In genomic region chr20:5749512-5750490, GRCh38 we compare ENCODE assay signal across 8 cellular contexts. TPM values are rescaled to one million over a fixed set of nuclear protein-coding genes. Genes with fewer than 3 reads are reported as not detected.
DNase-seq lines count a peak whose midpoint lies in the region; ATAC-seq and TF ChIP-seq lines count a peak whose summit lies in the region.

Gene SHLD1 (plus strand): TSS chr20:5750401. CDS start chr20:5772866, 22,465 bp downstream.

- peak within 1 kb of the TSS; percentile 91 for H3K4me2 ChIP-seq in trophoblast cell (ENCODE audit: low read length)

- TF ChIP-seq CTCF in GM10266 (IDR thresholded peaks at IDR 0.05; ENCODE audit: control insufficient read depth, insufficient read depth, low read depth, missing control alignments), result no peak
- no peak for TF ChIP-seq CTCF in transverse colon (IDR thresholded peaks at IDR 0.05)

- no peak within 1 kb of the TSS for H2BK12ac ChIP-seq in trophoblast cell (ENCODE audit: low read length)

- no peak for TF ChIP-seq EP300 in transverse colon (IDR thresholded peaks at IDR 0.05; ENCODE audit: low read depth)

- H4K8ac ChIP-seq in trophoblast cell (ENCODE audit: low read depth, low read length), result peak within 1 kb of the TSS; percentile 98

- H3K4me1 ChIP-seq in trophoblast cell (ENCODE audit: control insufficient read depth in 1 of 2, insufficient read depth in 2 of 2, low read length in 2 of 2) (no peaks in the 10 kb centered on the region), transverse colon (peaks cover 0 to 26% (median 5%) of the 10 kb centered on the region in 4 donors)

- H3K27ac ChIP-seq in trophoblast cell (ENCODE audit: low read depth, low read length), result peak within 1 kb of the TSS; percentile 46
- H3K27ac ChIP-seq in transverse colon, result peak within 1 kb of the TSS; percentile 84 to 90 (median 89)

- peak within 1 kb of the TSS; percentile 57 for H3K4me3 ChIP-seq in trophoblast cell (ENCODE audit: low read depth, low read length)
- peak within 1 kb of the TSS; percentile 31 to 79 (median 52) for H3K4me3 ChIP-seq in transverse colon

- H2BK5ac ChIP-seq in trophoblast cell (ENCODE audit: low read depth, low read length, poor library complexity), result peak within 1 kb of the TSS; percentile 69

- H3K4ac ChIP-seq in trophoblast cell (ENCODE audit: low read depth, low read length), result no peak within 1 kb of the TSS

- H2AFZ ChIP-seq in trophoblast cell (ENCODE audit: insufficient read depth, low read length, poor library complexity), result peak within 1 kb of the TSS; percentile 92

- H3K23ac ChIP-seq in trophoblast cell (ENCODE audit: low read length), result no peak within 1 kb of the TSS

- H3K9me3 ChIP-seq in trophoblast cell (ENCODE audit: insufficient read depth, low read depth, low read length), result no peaks in the 10 kb centered on the region
- no peaks in the 10 kb centered on the region for H3K9me3 ChIP-seq in transverse colon

- no peak within 1 kb of the TSS for H2AK5ac ChIP-seq in trophoblast cell (ENCODE audit: low read length)

- no peaks in the 10 kb centered on the region for H3K36me3 ChIP-seq in trophoblast cell (ENCODE audit: control insufficient read depth in 1 of 2, insufficient read depth in 2 of 2, low read length in 2 of 2)
- no peaks in the 10 kb centered on the region for H3K36me3 ChIP-seq in transverse colon

- peak within 1 kb of the TSS; percentile 93 for H4K12ac ChIP-seq in trophoblast cell (ENCODE audit: low read depth, low read length)

- in situ Hi-C loops in transverse colon (cut with MboI; ENCODE audit: low pct_ligation_motif_present in 1 of 4, low pct_unique_long_range_greater_than_20kb in 1 of 4, low sequenced_read_pairs in 3 of 4), result no loop called here

- H2BK120ac ChIP-seq in trophoblast cell (ENCODE audit: insufficient read depth, low read length, poor library complexity), result peak within 1 kb of the TSS; percentile 63

- H3K14ac ChIP-seq in trophoblast cell (ENCODE audit: low read length), result peak within 1 kb of the TSS; percentile 46

- no peak within 1 kb of the TSS for H3K18ac ChIP-seq in trophoblast cell (ENCODE audit: low read length)

- peak within 1 kb of the TSS; percentile 64 for H3K9ac ChIP-seq in trophoblast cell (ENCODE audit: low read length)

- H3K27me3 ChIP-seq in trophoblast cell (ENCODE audit: insufficient read depth, low read length) (no peaks in the 10 kb centered on the region), transverse colon (no peaks in the 10 kb centered on the region)

- no CpG with 5 or more reads among the region's 33 CpGs for WGBS in trophoblast cell (ENCODE audit: extremely low coverage, insufficient coverage, insufficient read length)
- WGBS in transverse colon (ENCODE audit: low coverage in 1 of 2), 2 donors, result 0 to 48% methylated on average over 1 to 33 of the region's 33 CpGs

- H3K79me2 ChIP-seq in trophoblast cell (ENCODE audit: control insufficient read depth, insufficient read depth, low read length, poor library complexity), result no peaks in the 10 kb centered on the region

- TF ChIP-seq POLR2A in transverse colon (IDR thresholded peaks at IDR 0.05), result no peak

- intact Hi-C loops in cardiac septum (cut with DNase I), result loop anchor here (5.0 kb wide), 1 partner anchor 202 kb away; the partner anchor contains the start of genes MCM8 and TRMT6
- intact Hi-C loops in transverse colon (cut with DNase I; ENCODE audit: low total_unique reads), result no loop called here

- H3K79me1 ChIP-seq in trophoblast cell (ENCODE audit: low read length), result peaks cover 2% of the 10 kb centered on the region

- H4K91ac ChIP-seq in trophoblast cell (ENCODE audit: low read depth, low read length), result peak within 1 kb of the TSS; percentile 82

- DNase-seq in GM10266 (ENCODE audit: extremely low spot score) (peak; percentile 77), NCI-H128 (lab: John Stamatoyannopoulos, UW; ENCODE audit: unreplicated experiment) (peak; percentile 53), SW 1271 (lab: John Stamatoyannopoulos, UW) (peak; percentile 83 to 94), cardiac septum (ENCODE audit: low spot score) (peak; percentile 91), trophoblast cell (peak; percentile 72 to 89), transverse colon (peak; percentile 85)
- peak; percentile 54 for DNase-seq in activated naive CD8-positive, alpha-beta T cell treated with anti-CD3 and anti-CD28 coated beads, Interleukin-2, amount 50 U/mL, for 16 hours (ENCODE audit: low read depth, low spot score)

- ATAC-seq in HG02642 (IDR thresholded peaks at IDR 0.05; ENCODE audit: poor library complexity, unreplicated experiment), result peak; percentile 96

RNA-seq across cellular contexts. Expression of gene SHLD1, which starts in this region (rescaled TPM):
- total RNA-seq in cardiac septum (4.3 TPM), transverse colon (10 to 100 TPM in 1 of 4 donors, 1 to 10 TPM in 2, not detected in 1; 3.0 to 43.8 (median 6.8) TPM)
- 2.4 and 2.6 TPM in 2 replicates for polyA plus RNA-seq in trophoblast cell (2013)

Comparison
In these comparisons a context has a peak if more than half of its experiments do, and no peak if none do; other contexts are left out.
1. Peak in every context shown above with its lines: DNase-seq, ATAC-seq, H3K4me3 ChIP-seq and H3K27ac ChIP-seq.